Comparison of ENCODE assay signal across 18 cellular contexts in the genomic region with DNA sequence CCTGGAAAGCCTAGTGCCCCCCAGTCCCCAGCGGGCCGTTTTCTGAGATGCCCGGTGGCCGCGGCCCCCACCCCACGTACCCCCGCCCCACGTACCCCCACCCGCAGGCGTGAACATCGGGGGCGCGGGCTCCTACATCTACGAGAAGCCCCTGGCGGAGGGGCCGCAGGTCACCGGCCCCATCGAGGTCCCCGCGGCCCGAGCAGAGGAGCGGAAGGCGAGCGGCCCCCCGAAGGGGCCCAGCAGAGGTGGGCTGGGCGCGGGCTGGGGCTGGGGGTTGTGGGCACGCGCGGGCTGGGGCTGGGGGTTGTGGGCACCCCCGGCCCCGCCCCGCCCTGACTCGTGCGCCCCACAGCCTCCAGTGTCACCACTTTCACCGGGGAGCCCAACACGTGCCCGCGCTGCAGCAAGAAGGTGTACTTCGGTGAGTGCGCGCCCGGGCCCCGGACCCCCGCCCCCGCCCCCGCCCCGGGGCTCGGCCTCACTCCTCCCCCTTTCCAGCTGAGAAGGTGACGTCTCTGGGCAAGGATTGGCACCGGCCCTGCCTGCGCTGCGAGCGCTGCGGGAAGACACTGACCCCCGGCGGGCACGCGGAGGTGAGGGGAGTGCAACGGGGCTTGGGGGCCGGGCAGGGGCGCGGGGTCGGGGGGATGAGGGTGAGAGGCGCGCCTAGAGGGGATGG. TPM values are rescaled to one million over a fixed set of nuclear protein-coding genes. Genes with fewer than 3 reads are reported as not detected.
DNase-seq lines count a peak whose midpoint lies in the region; ATAC-seq and TF ChIP-seq lines count a peak whose summit lies in the region.
"Had no signal": no experiment of that assay in that cellular context is flagged by ENCODE, and none has a peak within 500 bp of the region (broad histone marks: within the 10 kb centered on the region; RNA-seq: fewer than 3 reads in every experiment).

No MANE protein-coding gene starts in this region.

- TF ChIP-seq CTCF in cardiac muscle cell (IDR thresholded peaks at IDR 0.05; ENCODE audit: low read depth, low read length): no peak
- TF ChIP-seq CTCF in stomach (IDR thresholded peaks at IDR 0.05): no peak

- ATAC-seq in left ventricle myocardium superior: no peak
- ATAC-seq: effector memory CD8-positive, alpha-beta T cell; psoas muscle had no signal

- peaks cover 8% of the 10 kb centered on the region for H3K36me3 ChIP-seq in cardiac muscle cell
- peaks cover 0 to 18% (median 4%) of the 10 kb centered on the region in 4 donors for H3K36me3 ChIP-seq in stomach
- H3K36me3 ChIP-seq: SJSA1 had no signal

- H3K9me3 ChIP-seq in cardiac muscle cell (ENCODE audit: low read depth) (no peaks in the 10 kb centered on the region), stomach (no peaks in the 10 kb centered on the region)
- H3K9me3 ChIP-seq: psoas muscle, SJSA1 had no signal

- H3K27me3 ChIP-seq in cardiac muscle cell (peaks cover 14% of the 10 kb centered on the region), stomach (peaks cover 0 to 65% (median 13%) of the 10 kb centered on the region in 3 donors)

- intact Hi-C loops in cardiac septum (cut with DNase I) (no loop called here), left ventricle myocardium superior (cut with micrococcal nuclease) (no loop called here), stomach (cut with DNase I; ENCODE audit: low total_unique reads) (no loop called here)

- DNase-seq in cardiac muscle cell (ENCODE audit: low read depth in 1 of 2, low spot score in 1 of 2) (no peak), cardiac septum (ENCODE audit: low spot score) (no peak), T-helper 1 cell (peak in 3 of 5 donors; percentile 50 to 67 (median 55)), left ventricle myocardium superior (peak; percentile 38), stomach (no peak), iPS-NIHi7 (ENCODE audit: extremely low spot score) (no peak), AG08396 (ENCODE audit: low spot score) (no peak), NCI-H774 (lab: John Stamatoyannopoulos, UW) (no peak)
- DNase-seq: DMS79 treated with DMSO at 0.1 percent for 48 hours; IMR-90; kidney glomerular epithelial cell; MM.1S; PC-9; psoas muscle; stimulated activated CD4-positive, alpha-beta T cell treated with anti-CD3 and anti-CD28 coated beads, Interleukin-4, amount 100 ng/mL, for 24 hours; T1000 had no signal

- H3K4me1 ChIP-seq in cardiac muscle cell (ENCODE audit: low read depth): peaks cover 57% of the 10 kb centered on the region
- peaks cover 63 to 91% (median 83%) of the 10 kb centered on the region in 4 donors for H3K4me1 ChIP-seq in stomach

- TF ChIP-seq POLR2A in stomach (IDR thresholded peaks at IDR 0.05): no peak

- H3K27ac ChIP-seq in cardiac muscle cell (peak overlapping the region; percentile 87), stomach (peak overlapping the region in 3 of 5 donors; percentile 8 to 34 (median 9))
- H3K27ac ChIP-seq: PC-9, psoas muscle, SJSA1 had no signal

- no peak for TF ChIP-seq EP300 in stomach (IDR thresholded peaks at IDR 0.05)

- H3K4me3 ChIP-seq in cardiac muscle cell (peak overlapping the region; percentile 18), stomach (no peak overlapping the region)
- H3K4me3 ChIP-seq: PC-9, psoas muscle, SJSA1 had no signal

- WGBS in stomach, 5 donors: 51 to 81% (median 68%) methylated on average over 22 to 66 of the region's 66 CpGs

RNA-seq across cellular contexts. Expression of a gene that starts 4.1 kb away (rescaled TPM):
- total RNA-seq in cardiac muscle cell: 804 and 1,173 TPM in 2 replicates
- 1,364 and 1,845 TPM in 2 replicates for polyA plus RNA-seq in cardiac muscle cell
- total RNA-seq in cardiac septum: 918 TPM
- 1,036 TPM for total RNA-seq in left ventricle myocardium superior
- total RNA-seq in stomach: 100 to 1,000 TPM in 1 of 5 donors, 10 to 100 TPM in 4; 36.0 to 135 (median 72.7) TPM
- 100 to 1,000 TPM in 1 of 3 donors, 10 to 100 TPM in 2; 68.5 to 127 (median 94.7) TPM for polyA plus RNA-seq in stomach

RNA-seq across cellular contexts. Expression of a gene that starts 7.9 kb away (rescaled TPM):
- total RNA-seq in cardiac muscle cell (46.9 and 51.1 TPM in 2 replicates), cardiac septum (68.2 TPM), left ventricle myocardium superior (59.4 TPM), stomach (10 to 100 TPM in 3 of 5 donors, 1 to 10 TPM in 1, not detected in 1; 3.5 to 95.0 (median 23.9) TPM)
- polyA plus RNA-seq in cardiac muscle cell (196 and 203 TPM in 2 replicates), stomach (100 to 1,000 TPM in 1 of 3 donors, 10 to 100 TPM in 2; 60.1 to 149 (median 99.0) TPM)
- total RNA-seq: IMR-90 had no signal

RNA-seq across cellular contexts. Expression of a gene that starts 12.3 kb away (rescaled TPM):
- total RNA-seq in cardiac muscle cell (32.0 and 33.0 TPM in 2 replicates), cardiac septum (3.8 TPM), left ventricle myocardium superior (5.1 TPM), stomach (100 to 1,000 TPM in 1 of 5 donors, 10 to 100 TPM in 2, 1 to 10 TPM in 2; 3.0 to 167 (median 44.9) TPM)
- polyA plus RNA-seq in cardiac muscle cell (27.4 and 27.6 TPM in 2 replicates), stomach (10 to 100 TPM; 13.8 to 18.8 (median 17.1) TPM)

RNA-seq across cellular contexts. Expression of a gene that starts 47.6 kb away (rescaled TPM):
- 6.8 and 8.8 TPM in 2 replicates for total RNA-seq in cardiac muscle cell
- 4.4 and 6.4 TPM in 2 replicates for polyA plus RNA-seq in cardiac muscle cell
- total RNA-seq in cardiac septum: 1.3 TPM
- total RNA-seq in left ventricle myocardium superior: 4.0 TPM
- 1 to 10 TPM in 4 of 5 donors, not detected in 1; 1.3 to 8.2 (median 2.1) TPM for total RNA-seq in stomach
- 1 to 10 TPM in 2 of 3 donors, under 1 TPM in 1; 0.93 to 4.2 (median 1.2) TPM for polyA plus RNA-seq in stomach

RNA-seq across cellular contexts. Expression of a gene that starts 59.1 kb away (rescaled TPM):
- total RNA-seq in cardiac muscle cell (136 and 208 TPM in 2 replicates), cardiac septum (140 TPM), left ventricle myocardium superior (201 TPM), stomach (100 to 1,000 TPM in 2 of 5 donors, 10 to 100 TPM in 3; 49.8 to 183 (median 85.5) TPM)
- polyA plus RNA-seq in cardiac muscle cell (110 and 149 TPM in 2 replicates), stomach (10 to 100 TPM; 24.9 to 57.1 (median 40.3) TPM)

Comparison
In these comparisons a context has a peak if more than half of its experiments do, and no peak if none do; other contexts are left out.
1. DNase-seq: peak in T-helper 1 cell (3 of 5) and left ventricle myocardium superior (single experiment); none in cardiac muscle cell (0 of 2), cardiac septum (single experiment), stomach (single experiment), iPS-NIHi7 (single experiment), AG08396 (single experiment) and NCI-H774 (single experiment).